ENCODE assay signal across 14 cellular contexts in genomic region chr10:104273899-104274575, GRCh38. TPM values are rescaled to one million over a fixed set of nuclear protein-coding genes. Genes with fewer than 3 reads are reported as not detected.
DNase-seq lines count a peak whose midpoint lies in the region; ATAC-seq and TF ChIP-seq lines count a peak whose summit lies in the region.
"Had no signal": no experiment of that assay in that cellular context is flagged by ENCODE, and none has a peak within 500 bp of the region (broad histone marks: within the 10 kb centered on the region; RNA-seq: fewer than 3 reads in every experiment).

No MANE protein-coding gene starts in this region.

- H2AFZ ChIP-seq in hepatocyte, result peak overlapping the region; percentile 23

- no peaks in the 10 kb centered on the region for H4K20me1 ChIP-seq in hepatocyte (ENCODE audit: insufficient read depth, poor library complexity, severe bottlenecking)

- H3K27ac ChIP-seq in ascending aorta, result no peak overlapping the region
- no peak overlapping the region for H3K27ac ChIP-seq in hepatocyte
- H3K27ac ChIP-seq: ovary, upper lobe of right lung had no signal

- peaks cover 14% of the 10 kb centered on the region for H3K4me1 Mint-ChIP-seq in activated naive CD8-positive, alpha-beta T cell treated with anti-CD3 and anti-CD28 coated beads, Interleukin-2, amount 50 U/mL, for 24 hours
- H3K4me1 Mint-ChIP-seq in activated naive CD8-positive, alpha-beta T cell treated with anti-CD3 and anti-CD28 coated beads for 36 hours, result peaks cover 9% of the 10 kb centered on the region
- H3K4me1 Mint-ChIP-seq: memory B cell had no signal

- no peaks in the 10 kb centered on the region for H3K27me3 ChIP-seq in ascending aorta
- H3K27me3 ChIP-seq in hepatocyte, result no peaks in the 10 kb centered on the region
- H3K27me3 ChIP-seq: ovary, upper lobe of right lung had no signal

- no peaks in the 10 kb centered on the region for H3K79me2 ChIP-seq in hepatocyte

- peaks cover 14% of the 10 kb centered on the region for H3K27me3 Mint-ChIP-seq in activated naive CD8-positive, alpha-beta T cell treated with anti-CD3 and anti-CD28 coated beads, Interleukin-2, amount 50 U/mL, for 24 hours
- peaks cover 19% of the 10 kb centered on the region for H3K27me3 Mint-ChIP-seq in activated naive CD8-positive, alpha-beta T cell treated with anti-CD3 and anti-CD28 coated beads for 36 hours

- intact Hi-C loops in ascending aorta (cut with DNase I), result no loop called here

- TF ChIP-seq CTCF in ascending aorta (IDR thresholded peaks at IDR 0.05) (no peak), hepatocyte (IDR thresholded peaks at IDR 0.05; ENCODE audit: poor library complexity) (no peak), GM10266 (IDR thresholded peaks at IDR 0.05; ENCODE audit: control insufficient read depth, insufficient read depth, low read depth, missing control alignments) (no peak)

- H3K36me3 ChIP-seq in ascending aorta (no peaks in the 10 kb centered on the region), hepatocyte (replicated peaks; ENCODE audit: insufficient read depth, low read depth) (no peaks in the 10 kb centered on the region)
- H3K36me3 ChIP-seq: ovary, upper lobe of right lung had no signal

- H3K4me2 ChIP-seq in hepatocyte, result peak overlapping the region; percentile 77

- H3K4me3 ChIP-seq in ascending aorta (peak overlapping the region; percentile 24 to 59), hepatocyte (no peak overlapping the region)
- H3K4me3 ChIP-seq: GM12878 had no signal

- no peak overlapping the region for H3K27ac Mint-ChIP-seq in activated naive CD8-positive, alpha-beta T cell treated with anti-CD3 and anti-CD28 coated beads, Interleukin-2, amount 50 U/mL, for 24 hours
- H3K27ac Mint-ChIP-seq in activated naive CD8-positive, alpha-beta T cell treated with anti-CD3 and anti-CD28 coated beads for 36 hours, result no peak overlapping the region
- H3K27ac Mint-ChIP-seq: memory B cell had no signal

- ATAC-seq in activated naive CD8-positive, alpha-beta T cell treated with anti-CD3 and anti-CD28 coated beads, Interleukin-2, amount 50 U/mL, for 24 hours, result no peak
- ATAC-seq in GM18498 (IDR thresholded peaks at IDR 0.05; ENCODE audit: unreplicated experiment), result no peak

- DNase-seq in activated naive CD8-positive, alpha-beta T cell treated with anti-CD3 and anti-CD28 coated beads, Interleukin-2, amount 50 U/mL, for 24 hours, result no peak
- DNase-seq in activated naive CD8-positive, alpha-beta T cell treated with anti-CD3 and anti-CD28 coated beads for 36 hours, result no peak
- no peak for DNase-seq in ascending aorta (ENCODE audit: low spot score in 2 of 2)
- no peak for DNase-seq in hepatocyte (ENCODE audit: low spot score)
- no peak for DNase-seq in stimulated activated CD4-positive, alpha-beta T cell treated with anti-CD3 and anti-CD28 coated beads, Interleukin-4, amount 100 ng/mL, for 4 hours
- DNase-seq in GM10266 (ENCODE audit: extremely low spot score), result no peak
- DNase-seq in stimulated activated CD4-positive, alpha-beta T cell treated with anti-CD3 and anti-CD28 coated beads, Interleukin-2, amount 100 ng/mL, for 48 hours, result no peak
- DNase-seq: NK-92 treated with Interleukin-12 subunit alpha and Interleukin-12 subunit beta, amount 100 ng/mL, for 24 hours had no signal

- H3K4me3 Mint-ChIP-seq in activated naive CD8-positive, alpha-beta T cell treated with anti-CD3 and anti-CD28 coated beads, Interleukin-2, amount 50 U/mL, for 24 hours, result peak overlapping the region; percentile 40
- no peak overlapping the region for H3K4me3 Mint-ChIP-seq in activated naive CD8-positive, alpha-beta T cell treated with anti-CD3 and anti-CD28 coated beads for 36 hours
- H3K4me3 Mint-ChIP-seq: memory B cell had no signal

- H3K9me2 ChIP-seq in hepatocyte (replicated peaks; ENCODE audit: insufficient read depth), result no peaks in the 10 kb centered on the region

- no peaks in the 10 kb centered on the region for H3K36me3 Mint-ChIP-seq in activated naive CD8-positive, alpha-beta T cell treated with anti-CD3 and anti-CD28 coated beads, Interleukin-2, amount 50 U/mL, for 24 hours (ENCODE audit: low read depth)
- H3K36me3 Mint-ChIP-seq in activated naive CD8-positive, alpha-beta T cell treated with anti-CD3 and anti-CD28 coated beads for 36 hours, result no peaks in the 10 kb centered on the region
- H3K36me3 Mint-ChIP-seq: brain, memory B cell had no signal

- H3K9me3 ChIP-seq in ascending aorta (no peaks in the 10 kb centered on the region), hepatocyte (ENCODE audit: low read depth) (no peaks in the 10 kb centered on the region)
- H3K9me3 ChIP-seq: ovary, upper lobe of right lung had no signal

- WGBS in hepatocyte (ENCODE audit: low lambda C conversion rate, missing lambda C conversion rate), result 50% methylated on average over 4 of the region's 4 CpGs

- H3K4me1 ChIP-seq in ascending aorta, result peaks cover 0 to 3% of the 10 kb centered on the region in 2 donors
- H3K4me1 ChIP-seq in hepatocyte (ENCODE audit: insufficient read depth), result no peaks in the 10 kb centered on the region

- H3K9me3 Mint-ChIP-seq in activated naive CD8-positive, alpha-beta T cell treated with anti-CD3 and anti-CD28 coated beads, Interleukin-2, amount 50 U/mL, for 24 hours, result no peaks in the 10 kb centered on the region
- no peaks in the 10 kb centered on the region for H3K9me3 Mint-ChIP-seq in activated naive CD8-positive, alpha-beta T cell treated with anti-CD3 and anti-CD28 coated beads for 36 hours
- H3K9me3 Mint-ChIP-seq: brain, memory B cell had no signal

RNA-seq across cellular contexts. Expression of gene GSTO2, which starts 5.1 kb away (rescaled TPM):
- total RNA-seq in activated naive CD8-positive, alpha-beta T cell treated with anti-CD3 and anti-CD28 coated beads for 36 hours, result 1 to 10 TPM; 1.5 to 2.5 TPM
- not detected for total RNA-seq in ascending aorta
- total RNA-seq in hepatocyte, result 2.5 and 2.7 TPM in 2 replicates
- polyA plus RNA-seq in hepatocyte, result 0.37 and 1.4 TPM in 2 replicates

RNA-seq across cellular contexts. Expression of gene GSTO1, which starts 19.3 kb away (rescaled TPM):
- total RNA-seq in activated naive CD8-positive, alpha-beta T cell treated with anti-CD3 and anti-CD28 coated beads for 36 hours, result 100 to 1,000 TPM; 148 to 153 TPM
- total RNA-seq in ascending aorta (62.2 TPM), hepatocyte (216 and 220 TPM in 2 replicates)
- polyA plus RNA-seq in hepatocyte, result 292 and 328 TPM in 2 replicates

RNA-seq across cellular contexts. Expression of gene CFAP43, which starts 41.9 kb away (rescaled TPM):
- total RNA-seq in activated naive CD8-positive, alpha-beta T cell treated with anti-CD3 and anti-CD28 coated beads for 36 hours, result not detected
- total RNA-seq in ascending aorta (0.96 TPM), hepatocyte (0.83 and 1.6 TPM in 2 replicates)
- polyA plus RNA-seq in hepatocyte, result 0.57 and 0.66 TPM in 2 replicates
